18 cellular contexts compared by ENCODE assay signal in genomic region chr13:44814836-44815235, GRCh38.
"Had no signal": no experiment of that assay in that cellular context is flagged by ENCODE, and none has a peak within 500 bp of the region (broad histone marks: within the 10 kb centered on the region; RNA-seq: fewer than 3 reads in every experiment).

No MANE protein-coding gene starts in this region.

- H3K4me1 Mint-ChIP-seq: activated B cell treated with CpG ODN at 0.5 μM for 24 hours had no signal

- H3K27ac Mint-ChIP-seq: activated B cell treated with CpG ODN at 0.5 μM for 24 hours; activated CD8-positive, alpha-beta T cell treated with anti-CD3 and anti-CD28 coated beads for 36 hours; activated naive CD4-positive, alpha-beta T cell treated with anti-CD3 and anti-CD28 coated beads, Interleukin-2, amount 10 ng/mL, durations not matched to agents 7 days and 5 days; activated T-cell treated with anti-CD3 and anti-CD28 coated beads, Interleukin-2, amount 50 U/mL, for 24 hours; effector memory CD8-positive, alpha-beta T cell; T-helper 2 cell treated with Interferon-gamma antibody and Interleukin-4, amounts not matched to agents 5 μg/mL and 100 μg/mL, for 36 hours had no signal

- H3K4me1 ChIP-seq: prostate gland had no signal

- H3K9me3 ChIP-seq: gastrocnemius medialis, left lung, prostate gland, right atrium auricular region, upper lobe of left lung had no signal

- H3K36me3 ChIP-seq: cardiac muscle cell, gastrocnemius medialis, left lung, prostate gland, right atrium auricular region, upper lobe of left lung had no signal

- H3K36me3 Mint-ChIP-seq: activated naive CD4-positive, alpha-beta T cell treated with anti-CD3 and anti-CD28 coated beads, Interleukin-2, amount 10 ng/mL, durations not matched to agents 7 days and 5 days had no signal

- H3K9me3 Mint-ChIP-seq: activated B cell treated with CpG ODN at 0.5 μM for 24 hours; activated CD8-positive, alpha-beta T cell treated with anti-CD3 and anti-CD28 coated beads for 36 hours; activated naive CD4-positive, alpha-beta T cell treated with anti-CD3 and anti-CD28 coated beads, Interleukin-2, amount 10 ng/mL, durations not matched to agents 7 days and 5 days; activated T-cell treated with anti-CD3 and anti-CD28 coated beads, Interleukin-2, amount 50 U/mL, for 24 hours; effector memory CD8-positive, alpha-beta T cell; stimulated activated naive CD8-positive, alpha-beta T cell treated with anti-CD3 and anti-CD28 coated beads, Interleukin-15, amount 100 ng/mL, for 72 hours; T-helper 2 cell treated with Interferon-gamma antibody and Interleukin-4, amounts not matched to agents 5 μg/mL and 100 μg/mL, for 36 hours had no signal

- H3K4me3 Mint-ChIP-seq: activated B cell treated with CpG ODN at 0.5 μM for 24 hours; activated CD8-positive, alpha-beta T cell treated with anti-CD3 and anti-CD28 coated beads for 36 hours; activated naive CD4-positive, alpha-beta T cell treated with anti-CD3 and anti-CD28 coated beads, Interleukin-2, amount 10 ng/mL, durations not matched to agents 7 days and 5 days; activated T-cell treated with anti-CD3 and anti-CD28 coated beads, Interleukin-2, amount 50 U/mL, for 24 hours; effector memory CD8-positive, alpha-beta T cell; stimulated activated naive CD8-positive, alpha-beta T cell treated with anti-CD3 and anti-CD28 coated beads, Interleukin-15, amount 100 ng/mL, for 72 hours; T-helper 2 cell treated with Interferon-gamma antibody and Interleukin-4, amounts not matched to agents 5 μg/mL and 100 μg/mL, for 36 hours had no signal

- DNase-seq: activated B cell treated with CpG ODN at 0.5 μM for 24 hours; activated CD4-positive, alpha-beta T cell treated with anti-CD3 and anti-CD28 coated beads for 48 hours; activated CD8-positive, alpha-beta T cell treated with anti-CD3 and anti-CD28 coated beads for 36 hours; activated effector memory CD4-positive, alpha-beta T cell treated with Interleukin-2 at 50 U/mL for 16 hours; activated naive CD4-positive, alpha-beta T cell treated with anti-CD3 and anti-CD28 coated beads, Interleukin-2, amount 10 ng/mL, durations not matched to agents 7 days and 5 days; activated T-cell treated with anti-CD3 and anti-CD28 coated beads, Interleukin-2, amount 50 U/mL, for 24 hours; effector memory CD8-positive, alpha-beta T cell; gastrocnemius medialis; head of caudate nucleus; left lung; occipital lobe; stimulated activated CD4-positive, alpha-beta T cell treated with anti-CD3 and anti-CD28 coated beads, Interleukin-4, amount 100 ng/mL, for 1 hour; stimulated activated naive CD8-positive, alpha-beta T cell treated with anti-CD3 and anti-CD28 coated beads, Interleukin-15, amount 100 ng/mL, for 72 hours; upper lobe of left lung had no signal

- H3K27ac ChIP-seq: cardiac muscle cell, gastrocnemius medialis, left lung, prostate gland, right atrium auricular region, upper lobe of left lung had no signal

- H3K4me3 ChIP-seq: cardiac muscle cell, gastrocnemius medialis, left lung, prostate gland, right atrium auricular region, upper lobe of left lung had no signal

- H3K27me3 ChIP-seq: gastrocnemius medialis, left lung, right atrium auricular region, upper lobe of left lung had no signal

- ATAC-seq: effector memory CD8-positive, alpha-beta T cell had no signal
